Comparison of ENCODE assay signal across 1 cellular context in the genomic region with DNA sequence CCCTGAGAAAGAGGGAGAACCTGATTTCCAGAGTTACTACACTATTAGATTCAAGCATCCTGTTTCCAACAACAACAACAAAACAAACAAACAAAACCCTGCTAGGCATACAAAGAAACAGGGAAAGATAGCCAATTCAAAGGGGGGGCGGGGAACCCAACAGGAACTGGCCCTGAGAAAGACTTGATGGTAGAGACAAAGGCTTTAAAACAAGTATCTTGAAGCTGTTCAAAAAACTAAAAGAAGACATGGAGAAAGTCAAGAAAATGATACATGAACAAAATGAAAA.
TF ChIP-seq lines count a peak whose summit lies in the region.

No MANE protein-coding gene starts in this region.

TF ChIP-seq in WTC11, 78 proteins besides CTCF, POLR2A, EP300 and RAD21 (continued from another document):
- TF ChIP-seq, protein P1, sequence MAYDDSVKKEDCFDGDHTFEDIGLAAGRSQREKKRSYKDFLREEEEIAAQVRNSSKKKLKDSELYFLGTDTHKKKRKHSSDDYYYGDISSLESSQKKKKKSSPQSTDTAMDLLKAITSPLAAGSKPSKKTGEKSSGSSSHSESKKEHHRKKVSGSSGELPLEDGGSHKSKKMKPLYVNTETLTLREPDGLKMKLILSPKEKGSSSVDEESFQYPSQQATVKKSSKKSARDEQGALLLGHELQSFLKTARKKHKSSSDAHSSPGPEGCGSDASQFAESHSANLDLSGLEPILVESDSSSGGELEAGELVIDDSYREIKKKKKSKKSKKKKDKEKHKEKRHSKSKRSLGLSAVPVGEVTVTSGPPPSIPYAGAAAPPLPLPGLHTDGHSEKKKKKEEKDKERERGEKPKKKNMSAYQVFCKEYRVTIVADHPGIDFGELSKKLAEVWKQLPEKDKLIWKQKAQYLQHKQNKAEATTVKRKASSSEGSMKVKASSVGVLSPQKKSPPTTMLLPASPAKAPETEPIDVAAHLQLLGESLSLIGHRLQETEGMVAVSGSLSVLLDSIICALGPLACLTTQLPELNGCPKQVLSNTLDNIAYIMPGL (CRISPR knock-in tag; IDR thresholded peaks at IDR 0.05), result no peak
- TF ChIP-seq JAZF1 (CRISPR knock-in tag; IDR thresholded peaks at IDR 0.05) (no peak), NFYB (CRISPR knock-in tag; conservative IDR thresholded peaks at IDR 0.05; ENCODE audit: low read depth) (no peak)
TF ChIP-seq in WTC11: peak in this region for 0.
